1 cellular context compared by ENCODE assay signal in genomic region chr4:86294883-86295282, GRCh38.
TF ChIP-seq lines count a peak whose summit lies in the region.

No MANE protein-coding gene starts in this region.

TF ChIP-seq in H1, 55 proteins besides CTCF, POLR2A, EP300 and RAD21:
- no peak for TF ChIP-seq CEBPB (IDR thresholded peaks at IDR 0.05; ENCODE audit: low read depth, low read length)
- no peak for TF ChIP-seq ZNF274 (IDR thresholded peaks at IDR 0.05; ENCODE audit: borderline replicate concordance, extremely low read depth, low read length)
- no peak for TF ChIP-seq TBP (IDR thresholded peaks at IDR 0.05; ENCODE audit: low read depth, low read length)
- no peak for TF ChIP-seq TAF1 (IDR thresholded peaks at IDR 0.05; ENCODE audit: low read depth, low read length)
- TF ChIP-seq CBX5 (IDR thresholded peaks at IDR 0.05; ENCODE audit: low read depth, low read length) = no peak
- TF ChIP-seq SUZ12 (IDR thresholded peaks at IDR 0.05; ENCODE audit: low read length) = no peak
- TF ChIP-seq SP2 (IDR thresholded peaks at IDR 0.05; ENCODE audit: low read length) = no peak
- TF ChIP-seq SAP30 (IDR thresholded peaks at IDR 0.05; ENCODE audit: insufficient read depth, insufficient replicate concordance, low read length) = no peak
- TF ChIP-seq POLR2AphosphoS5 (IDR thresholded peaks at IDR 0.05; ENCODE audit: low read depth, low read length) = no peak
- no peak for TF ChIP-seq NRF1 (IDR thresholded peaks at IDR 0.05; ENCODE audit: low read depth, low read length)
- TF ChIP-seq RFX5 (IDR thresholded peaks at IDR 0.05; ENCODE audit: borderline replicate concordance, low read depth, low read length) = no peak
- no peak for TF ChIP-seq RBBP5 (IDR thresholded peaks at IDR 0.05; ENCODE audit: borderline replicate concordance, low read depth, low read length)
- TF ChIP-seq JUN (IDR thresholded peaks at IDR 0.05; ENCODE audit: low read depth, low read length) = no peak
- TF ChIP-seq CREB1 (IDR thresholded peaks at IDR 0.05) = no peak
- no peak for TF ChIP-seq E2F6 (IDR thresholded peaks at IDR 0.05)
